Comparison of ENCODE assay signal across 17 cellular contexts in genomic region chr3:18018491-18019177, GRCh38.
"Had no signal": no experiment of that assay in that cellular context is flagged by ENCODE, and none has a peak within 500 bp of the region (broad histone marks: within the 10 kb centered on the region; RNA-seq: fewer than 3 reads in every experiment).

No MANE protein-coding gene starts in this region.

- H3K4me3 ChIP-seq: lung had no signal

- DNase-seq: activated CD4-positive, alpha-beta T cell treated with anti-CD3 and anti-CD28 coated beads, Interleukin-2, amount 10 ng/mL, durations not matched to agents 7 days and 5 days; activated CD8-positive, alpha-beta T cell treated with anti-CD3 and anti-CD28 coated beads, Interleukin-2, amount 10 ng/mL, durations not matched to agents 7 days and 5 days; activated naive CD4-positive, alpha-beta T cell treated with anti-CD3 and anti-CD28 coated beads for 36 hours; activated T-cell treated with anti-CD3 and anti-CD28 coated beads, Interleukin-2, amount 50 U/mL, for 24 hours; anterior cingulate cortex; foreskin melanocyte; glutamatergic neuron; hypothalamus; stimulated activated CD4-positive, alpha-beta T cell treated with anti-CD3 and anti-CD28 coated beads, Interleukin-12 subunit alpha, Interleukin-12 subunit beta, amount 100 ng/mL, for 4 hours; stimulated activated CD4-positive, alpha-beta T cell treated with anti-CD3 and anti-CD28 coated beads, Interleukin-1b, Interleukin-23, amount 100 ng/mL, for 48 hours; stimulated activated CD8-positive, alpha-beta memory T cell treated with anti-CD3 and anti-CD28 coated beads, Interleukin-4, amount 100 ng/mL, for 48 hours; stimulated activated naive CD4-positive, alpha-beta T cell; T-helper 1 cell; T-helper 9 cell had no signal

- ATAC-seq: activated CD8-positive, alpha-beta T cell treated with anti-CD3 and anti-CD28 coated beads, Interleukin-2, amount 10 ng/mL, durations not matched to agents 7 days and 5 days; left lobe of liver; natural killer cell treated with Interleukin-12 subunit alpha and Interleukin-12 subunit beta and Interleukin-15 and Interleukin-18, amount 100 ng/mL, for 72 hours had no signal
